In genomic region chr1:90835172-90835660, GRCh38 we compare ENCODE assay signal across 9 cellular contexts.
DNase-seq lines count a peak whose midpoint lies in the region; ATAC-seq and TF ChIP-seq lines count a peak whose summit lies in the region.
"Had no signal": no experiment of that assay in that cellular context is flagged by ENCODE, and none has a peak within 500 bp of the region (broad histone marks: within the 10 kb centered on the region; RNA-seq: fewer than 3 reads in every experiment).

No MANE protein-coding gene starts in this region.

- intact Hi-C loops in body of pancreas (cut with DNase I), result no loop called here

- H3K36me3 ChIP-seq in body of pancreas (replicated peaks in 1 of 2; ENCODE audit: insufficient read depth in 1 of 2, low read depth in 2 of 2), result no peaks in the 10 kb centered on the region

- H3K4me3 ChIP-seq in AG10803 (ENCODE audit: low read length) (no peak overlapping the region), body of pancreas (no peak overlapping the region)

- H3K27ac Mint-ChIP-seq in endothelial cell (ENCODE audit: unreplicated experiment) (no peak overlapping the region), nephron (no peak overlapping the region)

- H3K4me3 Mint-ChIP-seq in endothelial cell (ENCODE audit: unreplicated experiment), result no peak overlapping the region
- peak overlapping the region; percentile 22 to 64 (median 31) for H3K4me3 Mint-ChIP-seq in nephron

- peaks cover 20% of the 10 kb centered on the region for H3K4me1 Mint-ChIP-seq in endothelial cell (ENCODE audit: unreplicated experiment)
- H3K4me1 Mint-ChIP-seq in nephron, result peaks cover 18% of the 10 kb centered on the region

- H3K9me3 Mint-ChIP-seq in endothelial cell (ENCODE audit: unreplicated experiment), result no peaks in the 10 kb centered on the region
- H3K9me3 Mint-ChIP-seq in nephron, result no peaks in the 10 kb centered on the region

- DNase-seq in AG10803 (ENCODE audit: low read depth) (peak; percentile 4), endothelial cell (ENCODE audit: low spot score) (peak; percentile 17), NCI-H146 (lab: John Stamatoyannopoulos, UW) (no peak), body of pancreas (no peak)

- H3K27me3 Mint-ChIP-seq in endothelial cell (ENCODE audit: unreplicated experiment), result peaks cover 16% of the 10 kb centered on the region
- peaks cover 100% of the 10 kb centered on the region for H3K27me3 Mint-ChIP-seq in nephron (ENCODE audit: low read depth)

- H3K9me3 ChIP-seq in body of pancreas, result no peaks in the 10 kb centered on the region

- TF ChIP-seq POLR2A in body of pancreas (IDR thresholded peaks at IDR 0.05), result no peak

- 31 to 60% methylated on average over 14 to 33 of the region's 33 CpGs for WGBS in body of pancreas, 2 donors

- ATAC-seq in HG02610 (IDR thresholded peaks at IDR 0.05; ENCODE audit: unreplicated experiment) (peak; percentile 41), GM18502 (IDR thresholded peaks at IDR 0.05; ENCODE audit: poor library complexity, unreplicated experiment) (no peak), GM21367 (IDR thresholded peaks at IDR 0.05; ENCODE audit: unreplicated experiment) (no peak), body of pancreas (no peak)
- ATAC-seq: SK-N-SH treated with all-trans-retinoic acid at 6 μM for 48 hours had no signal

- H3K36me3 Mint-ChIP-seq in endothelial cell (ENCODE audit: low read depth, unreplicated experiment) (peaks cover 6% of the 10 kb centered on the region), nephron (ENCODE audit: low read depth) (no peaks in the 10 kb centered on the region)

- H3K27me3 ChIP-seq in body of pancreas, result no peaks in the 10 kb centered on the region

- peaks cover 13% of the 10 kb centered on the region for H3K4me1 ChIP-seq in body of pancreas

- no peak overlapping the region for H3K27ac ChIP-seq in body of pancreas

- TF ChIP-seq CTCF in AG10803 (conservative IDR thresholded peaks at IDR 0.05; ENCODE audit: low read length) (no peak), endothelial cell (IDR thresholded peaks at IDR 0.05; ENCODE audit: unreplicated experiment) (no peak), nephron (IDR thresholded peaks at IDR 0.05; ENCODE audit: unreplicated experiment in 3 of 3) (no peak), body of pancreas (IDR thresholded peaks at IDR 0.05) (no peak)

Comparison
In these comparisons a context has a peak if more than half of its experiments do, and no peak if none do; other contexts are left out.
1. DNase-seq: peak in AG10803 (single experiment) and endothelial cell (single experiment); none in NCI-H146 (single experiment) and body of pancreas (0 of 4).